Comparison of ENCODE assay signal across 16 cellular contexts in the genomic region with DNA sequence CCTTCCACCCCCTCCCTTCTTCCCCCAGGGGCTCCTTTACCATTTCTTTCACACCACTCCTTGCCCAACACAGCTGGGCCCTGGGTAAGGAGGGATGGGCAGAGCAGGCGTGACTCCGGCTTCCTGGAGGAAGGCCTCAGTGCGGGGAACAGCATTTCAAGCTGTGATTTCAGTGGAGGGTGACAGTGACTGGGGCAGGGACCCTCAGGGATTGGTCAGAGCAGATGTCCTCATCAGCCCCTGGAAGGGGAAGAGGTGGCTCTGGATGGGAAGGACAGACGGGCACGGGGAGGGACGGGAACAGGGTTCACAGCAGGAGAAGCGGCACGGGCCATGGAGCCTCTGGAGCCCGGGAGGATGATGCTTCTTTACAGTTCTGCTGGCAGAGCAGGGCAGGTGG.
DNase-seq lines count a peak whose midpoint lies in the region; ATAC-seq and TF ChIP-seq lines count a peak whose summit lies in the region.
"Had no signal": no experiment of that assay in that cellular context is flagged by ENCODE, and none has a peak within 500 bp of the region (broad histone marks: within the 10 kb centered on the region; RNA-seq: fewer than 3 reads in every experiment).

No MANE protein-coding gene starts in this region.

- DNase-seq in activated CD4-positive, alpha-beta T cell treated with anti-CD3 and anti-CD28 coated beads, Interleukin-2, amount 10 ng/mL, durations not matched to agents 24 days and 14 days, result peak; percentile 29
- no peak for DNase-seq in activated CD4-positive, alpha-beta T cell treated with anti-CD3 and anti-CD28 coated beads for 48 hours
- DNase-seq in endodermal cell, result peak; percentile 58
- DNase-seq in nephron progenitor cell, result no peak
- DNase-seq in NCI-H2171 treated with DMSO at 0.1 percent for 48 hours (lab: John Stamatoyannopoulos, UW), result no peak
- DNase-seq in glomerular visceral epithelial cell (ENCODE audit: extremely low spot score), result no peak
- DNase-seq: AML-193, DMS 273 treated with DMSO at 0.1 percent for 48 hours, GM23248, HCEC 1CT, HFFc6 had no signal

- no peaks in the 10 kb centered on the region for H3K4me1 ChIP-seq in endodermal cell (ENCODE audit: control insufficient read depth, insufficient read depth, low read length)
- H3K4me1 ChIP-seq: BLaER1 had no signal

- intact Hi-C loops in activated CD4-positive, alpha-beta T cell treated with anti-CD3 and anti-CD28 coated beads, Interleukin-2, amount 10 ng/mL, durations not matched to agents 24 days and 14 days (cut with micrococcal nuclease), result no loop called here

- H3K4me3 ChIP-seq in endodermal cell (ENCODE audit: low read length), result no peak overlapping the region
- H3K4me3 ChIP-seq: BLaER1, GM12878, GM23248 had no signal

- H3K9me3 ChIP-seq in endodermal cell (ENCODE audit: control insufficient read depth, low read length), result no peaks in the 10 kb centered on the region

- peaks cover 6% of the 10 kb centered on the region for H3K27me3 Mint-ChIP-seq in activated CD4-positive, alpha-beta T cell treated with anti-CD3 and anti-CD28 coated beads, Interleukin-2, amount 10 ng/mL, durations not matched to agents 24 days and 14 days
- H3K27me3 Mint-ChIP-seq in endodermal cell (ENCODE audit: insufficient read depth) (peaks cover 13% of the 10 kb centered on the region), nephron progenitor cell (ENCODE audit: low read depth, poor library complexity) (peaks cover 5% of the 10 kb centered on the region)

- H3K4me1 Mint-ChIP-seq in activated CD4-positive, alpha-beta T cell treated with anti-CD3 and anti-CD28 coated beads, Interleukin-2, amount 10 ng/mL, durations not matched to agents 24 days and 14 days, result no peaks in the 10 kb centered on the region
- H3K4me1 Mint-ChIP-seq in endodermal cell, result peaks cover 4% of the 10 kb centered on the region
- peaks cover 10% of the 10 kb centered on the region for H3K4me1 Mint-ChIP-seq in nephron progenitor cell

- no peak overlapping the region for H3K27ac ChIP-seq in endodermal cell (ENCODE audit: low read depth, low read length)
- H3K27ac ChIP-seq: 22Rv1, BLaER1, GM23248 had no signal

- H3K36me3 ChIP-seq in endodermal cell (ENCODE audit: control insufficient read depth, insufficient read depth, low read length), result no peaks in the 10 kb centered on the region
- H3K36me3 ChIP-seq: BLaER1 had no signal

- H3K9me3 Mint-ChIP-seq in activated CD4-positive, alpha-beta T cell treated with anti-CD3 and anti-CD28 coated beads, Interleukin-2, amount 10 ng/mL, durations not matched to agents 24 days and 14 days, result no peaks in the 10 kb centered on the region
- peaks cover 1% of the 10 kb centered on the region for H3K9me3 Mint-ChIP-seq in endodermal cell
- peaks cover 8% of the 10 kb centered on the region for H3K9me3 Mint-ChIP-seq in nephron progenitor cell

- no peak overlapping the region for H3K9ac ChIP-seq in endodermal cell (ENCODE audit: extremely low read depth, low read length, poor library complexity, severe bottlenecking)
- H3K9ac ChIP-seq: BLaER1, GM23248 had no signal

- ATAC-seq in HG02852 (IDR thresholded peaks at IDR 0.05; ENCODE audit: unreplicated experiment), result no peak
- ATAC-seq: GM12878, HepG2 had no signal

- H3K27me3 ChIP-seq in endodermal cell (ENCODE audit: control insufficient read depth, insufficient read depth, low read length, poor library complexity, severe bottlenecking), result peaks cover 4% of the 10 kb centered on the region
- H3K27me3 ChIP-seq: BLaER1 had no signal

- no peak overlapping the region for H3K27ac Mint-ChIP-seq in activated CD4-positive, alpha-beta T cell treated with anti-CD3 and anti-CD28 coated beads, Interleukin-2, amount 10 ng/mL, durations not matched to agents 24 days and 14 days
- H3K27ac Mint-ChIP-seq in endodermal cell, result no peak overlapping the region
- H3K27ac Mint-ChIP-seq in nephron progenitor cell, result peak overlapping the region; percentile 41
- H3K27ac Mint-ChIP-seq: HFFc6 had no signal

- H3K4me3 Mint-ChIP-seq in activated CD4-positive, alpha-beta T cell treated with anti-CD3 and anti-CD28 coated beads, Interleukin-2, amount 10 ng/mL, durations not matched to agents 24 days and 14 days, result no peak overlapping the region
- H3K4me3 Mint-ChIP-seq in endodermal cell (no peak overlapping the region), nephron progenitor cell (no peak overlapping the region)
- H3K4me3 Mint-ChIP-seq: HFFc6 had no signal

- no peaks in the 10 kb centered on the region for H3K36me3 Mint-ChIP-seq in activated CD4-positive, alpha-beta T cell treated with anti-CD3 and anti-CD28 coated beads, Interleukin-2, amount 10 ng/mL, durations not matched to agents 24 days and 14 days (ENCODE audit: low read depth)
- no peaks in the 10 kb centered on the region for H3K36me3 Mint-ChIP-seq in endodermal cell (ENCODE audit: low read depth)
- H3K36me3 Mint-ChIP-seq in nephron progenitor cell (ENCODE audit: low read depth), result no peaks in the 10 kb centered on the region

- 81 to 88% methylated on average over 5 to 9 of the region's 9 CpGs for WGBS in endodermal cell (ENCODE audit: insufficient coverage in 1 of 2, insufficient read length in 1 of 2), 2 experiments

- TF ChIP-seq CTCF in endodermal cell (conservative IDR thresholded peaks at IDR 0.05) (no peak), nephron progenitor cell (IDR thresholded peaks at IDR 0.05) (no peak)

Comparison
In these comparisons a context has a peak if more than half of its experiments do, and no peak if none do; other contexts are left out.
1. DNase-seq: peak in activated CD4-positive, alpha-beta T cell treated with anti-CD3 and anti-CD28 coated beads, Interleukin-2, amount 10 ng/mL, durations not matched to agents 24 days and 14 days (single experiment) and endodermal cell (single experiment); none in activated CD4-positive, alpha-beta T cell treated with anti-CD3 and anti-CD28 coated beads for 48 hours (single experiment), nephron progenitor cell (single experiment), NCI-H2171 treated with DMSO at 0.1 percent for 48 hours (single experiment) and glomerular visceral epithelial cell (single experiment).